Comparison of ENCODE assay signal across 14 cellular contexts in the genomic region with DNA sequence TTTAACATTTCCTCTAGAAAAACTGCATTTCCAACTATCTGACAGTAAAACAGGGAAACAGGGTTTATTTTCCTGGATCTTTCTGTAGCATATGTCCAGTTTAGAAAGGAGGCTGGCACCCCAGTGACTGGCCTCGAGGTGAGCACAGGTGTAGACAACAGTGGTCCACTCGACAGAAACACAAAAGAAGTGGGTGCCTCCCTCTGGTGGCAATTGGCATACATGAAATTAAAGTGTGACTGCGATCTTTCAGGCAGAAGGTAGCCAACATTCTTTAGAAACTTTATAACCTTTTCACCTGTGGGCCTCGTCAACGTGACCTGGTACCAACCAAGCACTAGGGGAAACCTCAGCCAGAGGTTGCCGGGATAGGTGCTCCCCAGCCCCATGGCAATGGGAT. TPM values are rescaled to one million over a fixed set of nuclear protein-coding genes. Genes with fewer than 3 reads are reported as not detected.
DNase-seq lines count a peak whose midpoint lies in the region; ATAC-seq and TF ChIP-seq lines count a peak whose summit lies in the region.
"Had no signal": no experiment of that assay in that cellular context is flagged by ENCODE, and none has a peak within 500 bp of the region (broad histone marks: within the 10 kb centered on the region; RNA-seq: fewer than 3 reads in every experiment).

No MANE protein-coding gene starts in this region.

- no peaks in the 10 kb centered on the region for H3K27me3 ChIP-seq in mammary epithelial cell (ENCODE audit: insufficient read depth, low read length)
- no peaks in the 10 kb centered on the region for H3K27me3 ChIP-seq in endodermal cell (ENCODE audit: control insufficient read depth, insufficient read depth, low read length, poor library complexity, severe bottlenecking)
- H3K27me3 ChIP-seq: cardiac muscle cell had no signal

- in situ Hi-C loops in T47D (cut with HindIII; ENCODE audit: low pct_unique_long_range_greater_than_20kb, low sequenced_read_pairs) (no loop called here), mammary epithelial cell (cut with MboI; ENCODE audit: low sequenced_read_pairs in 2 of 2) (no loop called here), G401 (cut with HindIII; ENCODE audit: low sequenced_read_pairs) (no loop called here)

- H3K4me1 Mint-ChIP-seq in endodermal cell = peaks cover 2% of the 10 kb centered on the region
- peaks cover 24% of the 10 kb centered on the region for H3K4me1 Mint-ChIP-seq in type B pancreatic cell (ENCODE audit: unreplicated experiment)
- H3K4me1 Mint-ChIP-seq: activated CD4-positive, alpha-beta memory T cell treated with anti-CD3 and anti-CD28 coated beads, Interleukin-2, amount 10 ng/mL, durations not matched to agents 7 days and 5 days; stimulated activated effector memory CD8-positive, alpha-beta T cell treated with anti-CD3 and anti-CD28 coated beads, Interleukin-12 subunit alpha, Interleukin-12 subunit beta, amount 100 ng/mL, for 72 hours; T-cell had no signal

- H2AFZ ChIP-seq in mammary epithelial cell (ENCODE audit: low read depth, low read length) = no peak overlapping the region

- H3K36me3 Mint-ChIP-seq in endodermal cell (ENCODE audit: low read depth) (no peaks in the 10 kb centered on the region), type B pancreatic cell (no peaks in the 10 kb centered on the region)
- H3K36me3 Mint-ChIP-seq: stimulated activated effector memory CD8-positive, alpha-beta T cell treated with anti-CD3 and anti-CD28 coated beads, Interleukin-12 subunit alpha, Interleukin-12 subunit beta, amount 100 ng/mL, for 72 hours; T-cell had no signal

- H3K9ac ChIP-seq in mammary epithelial cell (ENCODE audit: insufficient read depth, low read length) (no peak overlapping the region), endodermal cell (ENCODE audit: extremely low read depth, low read length, poor library complexity, severe bottlenecking) (no peak overlapping the region)

- H3K4me2 ChIP-seq in mammary epithelial cell (ENCODE audit: insufficient read depth, low read depth, low read length) = no peak overlapping the region

- H3K9me3 ChIP-seq in mammary epithelial cell (replicated peaks; ENCODE audit: insufficient read depth, low read length) (no peaks in the 10 kb centered on the region), endodermal cell (ENCODE audit: control insufficient read depth, low read length) (no peaks in the 10 kb centered on the region)

- DNase-seq in T47D (ENCODE audit: low read depth in 1 of 2, low spot score in 1 of 2) (peak; percentile 27 to 71), mammary epithelial cell (no peak), NCI-H526 (lab: John Stamatoyannopoulos, UW) (peak; percentile 19 to 69), endodermal cell (peak; percentile 56), type B pancreatic cell (ENCODE audit: extremely low spot score, unreplicated experiment) (no peak), G401 (ENCODE audit: low spot score) (no peak), T1000 (lab: John Stamatoyannopoulos, UW) (no peak)
- DNase-seq: activated CD4-positive, alpha-beta memory T cell treated with anti-CD3 and anti-CD28 coated beads, Interleukin-2, amount 10 ng/mL, durations not matched to agents 7 days and 5 days; activated naive CD4-positive, alpha-beta T cell treated with Interleukin-2 at 50 U/mL for 16 hours; stimulated activated CD4-positive, alpha-beta T cell treated with anti-CD3 and anti-CD28 coated beads, Interleukin-2, amount 100 ng/mL, for 24 hours; T-cell had no signal

- dilution Hi-C loops in mammary epithelial cell (cut with HindIII; ENCODE audit: low sequenced_read_pairs) = no loop called here

- no peaks in the 10 kb centered on the region for H3K4me1 ChIP-seq in mammary epithelial cell (ENCODE audit: insufficient read depth, low read length)
- no peaks in the 10 kb centered on the region for H3K4me1 ChIP-seq in endodermal cell (ENCODE audit: control insufficient read depth, insufficient read depth, low read length)

- no peaks in the 10 kb centered on the region for H3K36me3 ChIP-seq in mammary epithelial cell (ENCODE audit: insufficient read depth, low read length)
- no peaks in the 10 kb centered on the region for H3K36me3 ChIP-seq in endodermal cell (ENCODE audit: control insufficient read depth, insufficient read depth, low read length)
- H3K36me3 ChIP-seq: cardiac muscle cell had no signal

- ATAC-seq in GM21515 (IDR thresholded peaks at IDR 0.05; ENCODE audit: unreplicated experiment) = no peak
- ATAC-seq: stimulated activated effector memory CD8-positive, alpha-beta T cell treated with anti-CD3 and anti-CD28 coated beads, Interleukin-12 subunit alpha, Interleukin-12 subunit beta, amount 100 ng/mL, for 72 hours; T-cell had no signal

- no peaks in the 10 kb centered on the region for H3K79me2 ChIP-seq in mammary epithelial cell (ENCODE audit: insufficient read depth, low read length)

- TF ChIP-seq CTCF in mammary epithelial cell (conservative IDR thresholded peaks at IDR 0.05 in 1 of 2, IDR thresholded peaks at IDR 0.05 in 1 of 2; ENCODE audit: extremely low read depth in 1 of 2, insufficient read depth in 1 of 2, low read depth in 1 of 2, low read length in 2 of 2) = peak in 1 of 2 donors; percentile 3
- TF ChIP-seq CTCF in endodermal cell (conservative IDR thresholded peaks at IDR 0.05) = peak; percentile 73
- TF ChIP-seq CTCF in type B pancreatic cell (conservative IDR thresholded peaks at IDR 0.05) = peak; percentile 48

- no peak overlapping the region for H3K27ac ChIP-seq in mammary epithelial cell (ENCODE audit: insufficient read depth, low read depth, low read length)
- H3K27ac ChIP-seq in endodermal cell (ENCODE audit: low read depth, low read length) = no peak overlapping the region
- H3K27ac ChIP-seq: cardiac muscle cell had no signal

- H3K27ac Mint-ChIP-seq in endodermal cell = no peak overlapping the region
- no peak overlapping the region for H3K27ac Mint-ChIP-seq in type B pancreatic cell
- H3K27ac Mint-ChIP-seq: activated CD4-positive, alpha-beta memory T cell treated with anti-CD3 and anti-CD28 coated beads, Interleukin-2, amount 10 ng/mL, durations not matched to agents 7 days and 5 days; stimulated activated effector memory CD8-positive, alpha-beta T cell treated with anti-CD3 and anti-CD28 coated beads, Interleukin-12 subunit alpha, Interleukin-12 subunit beta, amount 100 ng/mL, for 72 hours; T-cell had no signal

- no TSS peak for BruUV-seq in mammary epithelial cell (replicated peaks; lab: Mats Ljungman, UMichigan)

- no peaks in the 10 kb centered on the region for H3K9me3 Mint-ChIP-seq in endodermal cell
- H3K9me3 Mint-ChIP-seq in type B pancreatic cell = no peaks in the 10 kb centered on the region

- intact Hi-C loops in mammary epithelial cell (cut with micrococcal nuclease) = no loop called here

- 48% methylated on average over 5 of the region's 6 CpGs for WGBS in mammary epithelial cell (ENCODE audit: low coverage, missing lambda C conversion rate)
- WGBS in endodermal cell (ENCODE audit: insufficient coverage in 1 of 2, insufficient read length in 1 of 2), 2 experiments = 91 to 95% methylated on average over 4 to 6 of the region's 6 CpGs

- CTCF ChIA-PET in mammary epithelial cell (lab: Charles Lee; ENCODE audit: low non-redundant PET) = no interaction called here

- no peak overlapping the region for H3K4me3 ChIP-seq in mammary epithelial cell (replicated peaks in 1 of 3; ENCODE audit: insufficient read depth in 1 of 3, low read depth in 2 of 3, low read length in 3 of 3)
- H3K4me3 ChIP-seq in endodermal cell (ENCODE audit: low read length) = no peak overlapping the region
- H3K4me3 ChIP-seq: cardiac muscle cell had no signal

- H4K20me1 ChIP-seq in mammary epithelial cell (ENCODE audit: insufficient read depth, low read length) = no peaks in the 10 kb centered on the region

- peaks cover 1% of the 10 kb centered on the region for H3K27me3 Mint-ChIP-seq in endodermal cell (ENCODE audit: insufficient read depth)
- no peaks in the 10 kb centered on the region for H3K27me3 Mint-ChIP-seq in type B pancreatic cell
- H3K27me3 Mint-ChIP-seq: activated CD4-positive, alpha-beta memory T cell treated with anti-CD3 and anti-CD28 coated beads, Interleukin-2, amount 10 ng/mL, durations not matched to agents 7 days and 5 days had no signal

- H3K4me3 Mint-ChIP-seq in endodermal cell (no peak overlapping the region), type B pancreatic cell (no peak overlapping the region)
- H3K4me3 Mint-ChIP-seq: activated CD4-positive, alpha-beta memory T cell treated with anti-CD3 and anti-CD28 coated beads, Interleukin-2, amount 10 ng/mL, durations not matched to agents 7 days and 5 days; stimulated activated effector memory CD8-positive, alpha-beta T cell treated with anti-CD3 and anti-CD28 coated beads, Interleukin-12 subunit alpha, Interleukin-12 subunit beta, amount 100 ng/mL, for 72 hours; T-cell had no signal

RNA-seq across cellular contexts. Expression of a gene that starts 44.0 kb away (rescaled TPM):
- total RNA-seq in mammary epithelial cell (not detected), endodermal cell (under 1 TPM in 1 of 2 donors, not detected in 1; 0.44 TPM), type B pancreatic cell (ENCODE audit: low replicate concordance) (20.3 and 31.0 TPM in 2 replicates)
- not detected for polyA plus RNA-seq in mammary epithelial cell
- polyA minus RNA-seq in mammary epithelial cell = not detected
- polyA plus RNA-seq in endodermal cell (2013, experiment 1 of 2) = 2.1 TPM
- polyA plus RNA-seq in endodermal cell (2013, experiment 2 of 2) = 2.8 TPM
- 1.2 TPM in 1 of 2 replicates, not detected in the other for total RNA-seq in G401 (2014; rRNA removed; shearing (Covaris generic))
- total RNA-seq: activated CD4-positive, alpha-beta memory T cell treated with anti-CD3 and anti-CD28 coated beads, Interleukin-2, amount 10 ng/mL, durations not matched to agents 7 days and 5 days; cardiac muscle cell; T-cell had no signal

Comparison
In these comparisons a context has a peak if more than half of its experiments do, and no peak if none do; other contexts are left out.
1. DNase-seq: peak in T47D (2 of 2), NCI-H526 (2 of 2) and endodermal cell (single experiment); none in mammary epithelial cell (single experiment), type B pancreatic cell (single experiment), G401 (single experiment) and T1000 (single experiment).